In the genomic region with DNA sequence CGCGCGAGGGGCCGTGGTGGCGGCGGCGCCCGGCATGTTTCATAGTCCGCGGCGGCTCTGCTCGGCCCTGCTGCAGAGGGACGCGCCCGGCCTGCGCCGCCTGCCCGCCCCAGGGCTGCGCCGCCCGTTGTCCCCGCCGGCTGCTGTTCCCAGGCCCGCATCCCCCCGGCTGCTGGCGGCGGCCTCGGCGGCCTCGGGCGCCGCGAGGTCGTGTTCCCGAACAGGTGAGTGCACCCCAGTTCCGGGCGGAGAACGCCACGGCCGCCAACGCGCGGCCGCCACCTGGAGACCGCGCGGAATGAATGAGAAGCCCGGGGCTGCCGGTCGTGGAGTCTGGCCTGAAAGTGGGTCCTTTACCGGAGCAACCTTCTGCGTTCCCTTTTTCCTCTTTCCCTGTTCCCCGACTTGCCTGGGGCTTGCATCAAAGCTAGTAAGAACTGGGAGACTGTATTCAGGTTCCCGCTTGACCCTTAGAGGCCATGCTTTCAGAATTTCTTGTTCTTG, we compare ENCODE assay signal across 8 cellular contexts. TPM values are rescaled to one million over a fixed set of nuclear protein-coding genes. Genes with fewer than 3 reads are reported as not detected.
DNase-seq lines count a peak whose midpoint lies in the region; ATAC-seq and TF ChIP-seq lines count a peak whose summit lies in the region.

No MANE protein-coding gene starts in this region.

- H4K20me1 ChIP-seq in BLaER1: peaks cover 46% of the 10 kb centered on the region

- H3K9me3 ChIP-seq in BLaER1 (no peaks in the 10 kb centered on the region), breast epithelium (no peaks in the 10 kb centered on the region)

- H3K4me1 ChIP-seq in BLaER1 (peaks cover 54% of the 10 kb centered on the region), breast epithelium (no peaks in the 10 kb centered on the region)

- H3K36me3 ChIP-seq in BLaER1 (peaks cover 20% of the 10 kb centered on the region), breast epithelium (no peaks in the 10 kb centered on the region)

- TF ChIP-seq POLR2A in breast epithelium (IDR thresholded peaks at IDR 0.05): no peak

- DNase-seq in SW480 (ENCODE audit: low spot score) (peak; percentile 40), breast epithelium (ENCODE audit: low spot score in 2 of 2) (peak in 1 of 2 donors; percentile 25), left colon (peak; percentile 46 to 64), SHP77 treated with DMSO at 0.1 percent for 48 hours (lab: John Stamatoyannopoulos, UW) (no peak)
- peak; percentile 37 for DNase-seq in stimulated activated CD4-positive, alpha-beta T cell treated with anti-CD3 and anti-CD28 coated beads, Interleukin-2, amount 100 ng/mL, for 4 hours (ENCODE audit: low read depth)

- peak overlapping the region; percentile 96 for H3K9ac ChIP-seq in BLaER1

- peak overlapping the region; percentile 99 for H3K27ac ChIP-seq in BLaER1
- peak overlapping the region; percentile 89 to 95 for H3K27ac ChIP-seq in breast epithelium

- ATAC-seq in GM19025 (IDR thresholded peaks at IDR 0.05; ENCODE audit: low read depth, unreplicated experiment) (peak; percentile 37), HG03196 (IDR thresholded peaks at IDR 0.05; ENCODE audit: unreplicated experiment) (peak; percentile 35), left colon (peak; percentile 13)

- H3K4me2 ChIP-seq in BLaER1: peak overlapping the region; percentile 79

- intact Hi-C loops in breast epithelium (cut with DNase I; ENCODE audit: low total_unique reads): no loop called here
- intact Hi-C loops in left colon (cut with DNase I, micrococcal nuclease): no loop called here

- H3K27me3 ChIP-seq in BLaER1: no peaks in the 10 kb centered on the region
- H3K27me3 ChIP-seq in breast epithelium: no peaks in the 10 kb centered on the region

- H3K4me3 ChIP-seq in BLaER1: peak overlapping the region; percentile 98
- H3K4me3 ChIP-seq in breast epithelium: peak overlapping the region; percentile 69 to 85 (median 77)

- TF ChIP-seq CTCF in breast epithelium (IDR thresholded peaks at IDR 0.05): no peak

RNA-seq across cellular contexts. Expression of a gene that starts 0.4 kb away (rescaled TPM):
- total RNA-seq in breast epithelium: 1 to 10 TPM; 4.0 to 9.5 (median 6.4) TPM
- 10 to 100 TPM in 1 of 2 donors, 1 to 10 TPM in 1; 9.2 to 15.3 TPM for total RNA-seq in left colon
